29 cellular contexts compared by ENCODE assay signal in the genomic region with DNA sequence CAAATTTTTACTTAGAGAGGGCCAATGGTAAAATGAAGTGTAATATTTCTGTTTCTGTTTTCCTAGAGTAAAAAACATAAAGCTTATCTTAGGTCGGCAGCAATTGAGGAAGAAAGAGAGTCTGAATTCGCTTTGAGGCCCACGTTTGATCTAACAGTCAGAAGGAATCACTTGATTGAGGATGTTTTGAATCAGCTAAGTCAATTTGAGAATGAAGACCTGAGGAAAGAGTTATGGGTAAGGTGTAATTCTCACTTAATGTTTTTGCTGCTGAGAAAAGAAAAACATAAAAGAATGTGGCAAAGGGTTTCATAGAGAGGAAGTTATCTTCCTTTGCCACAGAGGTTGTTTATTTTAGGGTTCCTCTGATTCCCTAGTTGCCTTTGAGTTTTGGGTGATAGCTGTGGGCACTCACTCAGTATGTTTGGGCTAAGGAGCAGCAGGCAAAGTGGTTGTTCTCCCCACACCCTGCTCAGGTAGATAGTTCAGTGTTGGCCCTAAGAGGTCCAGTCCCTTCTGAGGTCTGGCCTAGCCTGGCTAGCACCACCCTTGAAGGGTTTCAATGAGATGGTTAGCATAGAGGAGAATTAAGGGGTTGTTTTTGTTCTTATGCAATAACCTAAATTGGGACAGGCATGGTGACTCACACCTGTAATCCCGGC. TPM values are rescaled to one million over a fixed set of nuclear protein-coding genes. Genes with fewer than 3 reads are reported as not detected.
DNase-seq lines count a peak whose midpoint lies in the region; ATAC-seq and TF ChIP-seq lines count a peak whose summit lies in the region.
"Had no signal": no experiment of that assay in that cellular context is flagged by ENCODE, and none has a peak within 500 bp of the region (broad histone marks: within the 10 kb centered on the region; RNA-seq: fewer than 3 reads in every experiment).

No MANE protein-coding gene starts in this region.

- H3K4me1 Mint-ChIP-seq in activated naive CD4-positive, alpha-beta T cell treated with anti-CD3 and anti-CD28 coated beads for 36 hours (ENCODE audit: low read depth): peaks cover 12% of the 10 kb centered on the region
- H3K4me1 Mint-ChIP-seq in activated CD8-positive, alpha-beta T cell treated with anti-CD3 and anti-CD28 coated beads, Interleukin-2, amount 10 ng/mL, durations not matched to agents 7 days and 5 days (ENCODE audit: low read depth): peaks cover 14% of the 10 kb centered on the region
- peaks cover 9 to 11% of the 10 kb centered on the region in 2 donors for H3K4me1 Mint-ChIP-seq in natural killer cell
- H3K4me1 Mint-ChIP-seq: stimulated activated memory B cell treated with anti-CD40 and anti-IgM and Interleukin-4, amounts not matched to agents 10 μg/mL and 1 μg/mL and 100 μg/mL, for 72 hours had no signal

- H3K27me3 Mint-ChIP-seq in activated naive CD4-positive, alpha-beta T cell treated with anti-CD3 and anti-CD28 coated beads for 36 hours (ENCODE audit: low read depth): no peaks in the 10 kb centered on the region
- H3K27me3 Mint-ChIP-seq in activated CD8-positive, alpha-beta T cell treated with anti-CD3 and anti-CD28 coated beads, Interleukin-2, amount 10 ng/mL, durations not matched to agents 7 days and 5 days (ENCODE audit: low read depth): no peaks in the 10 kb centered on the region
- H3K27me3 Mint-ChIP-seq in natural killer cell (ENCODE audit: low read depth in 2 of 2): no peaks in the 10 kb centered on the region
- H3K27me3 Mint-ChIP-seq: stimulated activated memory B cell treated with anti-CD40 and anti-IgM and Interleukin-4, amounts not matched to agents 10 μg/mL and 1 μg/mL and 100 μg/mL, for 72 hours had no signal

- no peak overlapping the region for H3K27ac ChIP-seq in upper lobe of right lung
- H3K27ac ChIP-seq: adrenal gland, heart right ventricle, uterus, VCaP had no signal

- CTCF ChIA-PET in activated naive CD4-positive, alpha-beta T cell treated with anti-CD3 and anti-CD28 coated beads for 36 hours (lab: Charles Lee): interaction anchor here (0.6 to 1.3 kb wide), 6 partner anchors 19 to 270 kb away, joined by 3 to 5 read pairs (median 3); a partner anchor contains a TSS
- CTCF ChIA-PET in activated CD8-positive, alpha-beta T cell treated with anti-CD3 and anti-CD28 coated beads, Interleukin-2, amount 10 ng/mL, durations not matched to agents 7 days and 5 days (lab: Charles Lee): interaction anchor here (1.6 kb wide), 1 partner anchor 270 kb away, joined by 5 read pairs; no protein-coding TSS in a partner anchor

- H3K27ac Mint-ChIP-seq in activated naive CD4-positive, alpha-beta T cell treated with anti-CD3 and anti-CD28 coated beads for 36 hours: peak overlapping the region; percentile 54
- H3K27ac Mint-ChIP-seq in activated CD8-positive, alpha-beta T cell treated with anti-CD3 and anti-CD28 coated beads, Interleukin-2, amount 10 ng/mL, durations not matched to agents 7 days and 5 days: peak overlapping the region; percentile 89
- peak overlapping the region; percentile 52 to 70 for H3K27ac Mint-ChIP-seq in natural killer cell
- H3K27ac Mint-ChIP-seq: stimulated activated memory B cell treated with anti-CD40 and anti-IgM and Interleukin-4, amounts not matched to agents 10 μg/mL and 1 μg/mL and 100 μg/mL, for 72 hours had no signal

- H3K4me1 ChIP-seq in upper lobe of right lung: no peaks in the 10 kb centered on the region
- H3K4me1 ChIP-seq: adrenal gland, heart right ventricle, uterus had no signal

- intact Hi-C loops in activated naive CD4-positive, alpha-beta T cell treated with anti-CD3 and anti-CD28 coated beads for 36 hours (cut with micrococcal nuclease): loop anchor here (1.0 kb wide), 3 partner anchors 14 to 107 kb away; a partner anchor contains a TSS
- intact Hi-C loops in natural killer cell (cut with micrococcal nuclease): no loop called here
- intact Hi-C loops in upper lobe of right lung (cut with DNase I): no loop called here

- H3K9me3 ChIP-seq in upper lobe of right lung: no peaks in the 10 kb centered on the region
- H3K9me3 ChIP-seq: adrenal gland, heart right ventricle, uterus had no signal

- peaks cover 8% of the 10 kb centered on the region for H3K36me3 ChIP-seq in upper lobe of right lung
- H3K36me3 ChIP-seq: adrenal gland, uterus had no signal

- TF ChIP-seq CTCF in natural killer cell (IDR thresholded peaks at IDR 0.05): no peak
- no peak for TF ChIP-seq CTCF in upper lobe of right lung (IDR thresholded peaks at IDR 0.05)

- H3K4me3 ChIP-seq in upper lobe of right lung: no peak overlapping the region
- H3K4me3 ChIP-seq: adrenal gland, heart right ventricle, uterus had no signal

- POLR2A ChIA-PET in activated CD8-positive, alpha-beta T cell treated with anti-CD3 and anti-CD28 coated beads, Interleukin-2, amount 10 ng/mL, durations not matched to agents 7 days and 5 days (lab: Charles Lee): interaction anchor here (0.8 to 2.0 kb wide), 3 partner anchors 32 to 211 kb away, joined by 3 to 10 read pairs (median 3); a partner anchor contains a TSS

- no peaks in the 10 kb centered on the region for H3K9me3 Mint-ChIP-seq in activated naive CD4-positive, alpha-beta T cell treated with anti-CD3 and anti-CD28 coated beads for 36 hours
- H3K9me3 Mint-ChIP-seq in activated CD8-positive, alpha-beta T cell treated with anti-CD3 and anti-CD28 coated beads, Interleukin-2, amount 10 ng/mL, durations not matched to agents 7 days and 5 days (ENCODE audit: insufficient read depth): no peaks in the 10 kb centered on the region
- H3K9me3 Mint-ChIP-seq in natural killer cell: no peaks in the 10 kb centered on the region
- H3K9me3 Mint-ChIP-seq: stimulated activated memory B cell treated with anti-CD40 and anti-IgM and Interleukin-4, amounts not matched to agents 10 μg/mL and 1 μg/mL and 100 μg/mL, for 72 hours had no signal

- ATAC-seq in activated CD8-positive, alpha-beta T cell treated with anti-CD3 and anti-CD28 coated beads, Interleukin-2, amount 10 ng/mL, durations not matched to agents 7 days and 5 days: peak; percentile 42
- ATAC-seq in natural killer cell: no peak
- ATAC-seq in upper lobe of right lung: no peak
- ATAC-seq in HG03175 (IDR thresholded peaks at IDR 0.05; ENCODE audit: unreplicated experiment): no peak
- ATAC-seq: heart right ventricle; left colon; stimulated activated memory B cell treated with anti-CD40 and anti-IgM and Interleukin-4, amounts not matched to agents 10 μg/mL and 1 μg/mL and 100 μg/mL, for 72 hours had no signal

- no peak for DNase-seq in activated naive CD4-positive, alpha-beta T cell treated with anti-CD3 and anti-CD28 coated beads for 36 hours
- no peak for DNase-seq in activated naive CD4-positive, alpha-beta T cell treated with Interleukin-2 at 50 U/mL for 16 hours
- peak; percentile 12 for DNase-seq in KBM-7
- DNase-seq in activated CD8-positive, alpha-beta T cell treated with anti-CD3 and anti-CD28 coated beads, Interleukin-2, amount 10 ng/mL, durations not matched to agents 7 days and 5 days: no peak
- no peak for DNase-seq in natural killer cell
- DNase-seq in upper lobe of right lung: no peak
- no peak for DNase-seq in amygdala (lab: John Stamatoyannopoulos, UW)
- DNase-seq: ACHN; activated CD4-positive, alpha-beta T cell treated with anti-CD3 and anti-CD28 coated beads, Interleukin-2, amount 50 U/mL, for 48 hours; activated T-cell treated with anti-CD3 and anti-CD28 coated beads, Interleukin-2, amount 50 U/mL, for 48 hours; adrenal gland; Calu3; DND-41; effector CD8-positive, alpha-beta T cell; erythroblast; foreskin fibroblast; heart right ventricle; Karpas-422; left colon; mesendoderm; NCI-H1694 treated with DMSO at 0.1 percent for 48 hours; NCI-H2171 treated with DMSO at 0.1 percent for 48 hours; NCI-H524; occipital lobe; stimulated activated CD4-positive, alpha-beta T cell treated with anti-CD3 and anti-CD28 coated beads, Interleukin-2, amount 100 ng/mL, for 48 hours; uterus had no signal

- in situ Hi-C loops in KBM-7 (cut with MboI; ENCODE audit: low pct_unique_long_range_greater_than_20kb, low sequenced_read_pairs): no loop called here

- no peaks in the 10 kb centered on the region for H3K27me3 ChIP-seq in upper lobe of right lung
- H3K27me3 ChIP-seq: adrenal gland, heart right ventricle, uterus had no signal

- peaks cover 15% of the 10 kb centered on the region for H3K36me3 Mint-ChIP-seq in activated naive CD4-positive, alpha-beta T cell treated with anti-CD3 and anti-CD28 coated beads for 36 hours (ENCODE audit: low read depth)
- H3K36me3 Mint-ChIP-seq in activated CD8-positive, alpha-beta T cell treated with anti-CD3 and anti-CD28 coated beads, Interleukin-2, amount 10 ng/mL, durations not matched to agents 7 days and 5 days (ENCODE audit: low read depth): peaks cover 54% of the 10 kb centered on the region
- H3K36me3 Mint-ChIP-seq in natural killer cell: peaks cover 2% of the 10 kb centered on the region

- no peak overlapping the region for H3K4me3 Mint-ChIP-seq in activated naive CD4-positive, alpha-beta T cell treated with anti-CD3 and anti-CD28 coated beads for 36 hours
- no peak overlapping the region for H3K4me3 Mint-ChIP-seq in activated CD8-positive, alpha-beta T cell treated with anti-CD3 and anti-CD28 coated beads, Interleukin-2, amount 10 ng/mL, durations not matched to agents 7 days and 5 days
- H3K4me3 Mint-ChIP-seq in natural killer cell: no peak overlapping the region
- H3K4me3 Mint-ChIP-seq: stimulated activated memory B cell treated with anti-CD40 and anti-IgM and Interleukin-4, amounts not matched to agents 10 μg/mL and 1 μg/mL and 100 μg/mL, for 72 hours had no signal

RNA-seq across cellular contexts. Expression of a gene that starts 32.3 kb away (rescaled TPM):
- total RNA-seq in activated naive CD4-positive, alpha-beta T cell treated with anti-CD3 and anti-CD28 coated beads for 36 hours: 10 to 100 TPM; 38.8 to 39.5 TPM
- total RNA-seq in activated CD8-positive, alpha-beta T cell treated with anti-CD3 and anti-CD28 coated beads, Interleukin-2, amount 10 ng/mL, durations not matched to agents 7 days and 5 days: 10 to 100 TPM; 30.2 TPM
- total RNA-seq in natural killer cell: 10 to 100 TPM; 11.0 to 19.4 (median 17.9) TPM
- 18.4 TPM for total RNA-seq in upper lobe of right lung

RNA-seq across cellular contexts. Expression of a gene that starts 34.3 kb away (rescaled TPM):
- total RNA-seq in activated naive CD4-positive, alpha-beta T cell treated with anti-CD3 and anti-CD28 coated beads for 36 hours: 10 to 100 TPM; 51.5 to 54.2 TPM
- 10 to 100 TPM; 43.7 to 48.7 TPM for total RNA-seq in activated CD8-positive, alpha-beta T cell treated with anti-CD3 and anti-CD28 coated beads, Interleukin-2, amount 10 ng/mL, durations not matched to agents 7 days and 5 days
- total RNA-seq in natural killer cell (10 to 100 TPM; 33.4 to 37.6 (median 35.5) TPM), upper lobe of right lung (67.9 TPM)
